14 cellular contexts compared by ENCODE assay signal in the genomic region with DNA sequence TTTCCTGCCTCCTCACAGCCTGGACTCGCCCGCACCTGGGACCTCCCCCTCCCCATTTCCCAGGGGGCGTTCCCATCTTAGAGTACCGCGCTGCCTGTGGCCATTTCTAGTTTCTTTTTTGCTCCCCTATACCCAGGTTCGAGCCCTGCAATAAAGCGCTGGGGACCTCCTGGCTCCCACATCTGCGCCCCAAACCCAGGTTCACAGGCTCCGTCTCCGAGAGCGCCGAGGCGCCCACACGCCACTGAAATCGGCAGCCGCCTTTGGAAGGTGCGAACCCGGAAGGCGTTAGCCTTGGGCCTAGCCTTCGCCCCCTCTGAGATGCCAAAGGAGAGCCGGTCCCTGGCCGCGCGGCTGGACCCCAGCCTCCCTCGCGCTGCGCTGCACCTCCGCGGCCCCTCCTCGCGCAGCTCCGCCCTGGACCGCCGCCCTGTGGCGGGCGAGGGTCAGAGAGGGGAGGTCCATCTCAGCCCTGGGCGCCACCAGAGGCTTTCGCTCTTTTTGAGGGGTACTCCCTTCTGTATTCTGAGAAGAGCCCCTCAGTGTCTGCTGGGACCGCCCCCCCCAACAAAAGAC. TPM values are rescaled to one million over a fixed set of nuclear protein-coding genes. Genes with fewer than 3 reads are reported as not detected.
A peak's percentile ranks its signal among the peaks of the same experiment; 100 is the strongest.
DNase-seq lines count a peak whose midpoint lies in the region; ATAC-seq and TF ChIP-seq lines count a peak whose summit lies in the region.
"Had no signal": no experiment of that assay in that cellular context is flagged by ENCODE, and none has a peak within 500 bp of the region (broad histone marks: within the 10 kb centered on the region; RNA-seq: fewer than 3 reads in every experiment).

No MANE protein-coding gene starts in this region.

- H3K4me3 ChIP-seq in breast epithelium (peak overlapping the region; percentile 48 to 72 (median 49)), neural cell (ENCODE audit: low read length) (peak overlapping the region; percentile 64), upper lobe of right lung (peak overlapping the region; percentile 51)
- H3K4me3 ChIP-seq in CD8-positive, alpha-beta memory T cell (ENCODE audit: low read length): no peak overlapping the region

- peaks cover 6 to 11% of the 10 kb centered on the region in 2 donors for H3K4me1 ChIP-seq in breast epithelium
- peaks cover 5% of the 10 kb centered on the region for H3K4me1 ChIP-seq in upper lobe of right lung
- H3K4me1 ChIP-seq in CD8-positive, alpha-beta memory T cell (ENCODE audit: insufficient read depth, low read length): peaks cover 6% of the 10 kb centered on the region

- H3K27ac Mint-ChIP-seq in MCF 10A (ENCODE audit: low read depth, unreplicated experiment) (no peak overlapping the region), endothelial cell (ENCODE audit: unreplicated experiment) (no peak overlapping the region)
- no peak overlapping the region for H3K27ac Mint-ChIP-seq in CD8-positive, alpha-beta memory T cell
- H3K27ac Mint-ChIP-seq: effector memory CD8-positive, alpha-beta T cell had no signal

- TF ChIP-seq POLR2A in breast epithelium (IDR thresholded peaks at IDR 0.05): no peak

- CTCF ChIA-PET in MCF 10A (lab: Yijun Ruan, JAX): interaction anchor here (0.6 to 0.9 kb wide), 2 partner anchors 54 to 98 kb away, joined by 3 read pairs; no protein-coding TSS in a partner anchor
- CTCF ChIA-PET in CD8-positive, alpha-beta memory T cell (lab: Charles Lee): no interaction called here

- no peaks in the 10 kb centered on the region for H3K9me3 ChIP-seq in breast epithelium
- no peaks in the 10 kb centered on the region for H3K9me3 ChIP-seq in neural cell (ENCODE audit: low read length)
- H3K9me3 ChIP-seq in upper lobe of right lung: no peaks in the 10 kb centered on the region
- H3K9me3 ChIP-seq in CD8-positive, alpha-beta memory T cell (ENCODE audit: low read length): no peaks in the 10 kb centered on the region
- H3K9me3 ChIP-seq: transverse colon had no signal

- no peaks in the 10 kb centered on the region for H3K9me3 Mint-ChIP-seq in MCF 10A (ENCODE audit: unreplicated experiment)
- no peaks in the 10 kb centered on the region for H3K9me3 Mint-ChIP-seq in endothelial cell (ENCODE audit: unreplicated experiment)
- H3K9me3 Mint-ChIP-seq in CD8-positive, alpha-beta memory T cell: no peaks in the 10 kb centered on the region
- H3K9me3 Mint-ChIP-seq: effector memory CD8-positive, alpha-beta T cell had no signal

- TF ChIP-seq RAD21 in neural cell (conservative IDR thresholded peaks at IDR 0.05): peak; percentile 12

- intact Hi-C loops in breast epithelium (cut with DNase I; ENCODE audit: low total_unique reads) (no loop called here), MCF 10A (cut with micrococcal nuclease) (no loop called here), upper lobe of right lung (cut with DNase I) (no loop called here)

- H3K4me3 Mint-ChIP-seq in MCF 10A (ENCODE audit: unreplicated experiment) (no peak overlapping the region), endothelial cell (ENCODE audit: unreplicated experiment) (no peak overlapping the region)
- peak overlapping the region in 3 of 7 donors; percentile 20 to 69 (median 20) for H3K4me3 Mint-ChIP-seq in CD8-positive, alpha-beta memory T cell

- POLR2A ChIA-PET in MCF 10A (lab: Yijun Ruan, JAX): no interaction called here
- POLR2A ChIA-PET in CD8-positive, alpha-beta memory T cell (lab: Charles Lee): no interaction called here

- no peak for TF ChIP-seq CTCF in breast epithelium (IDR thresholded peaks at IDR 0.05)
- TF ChIP-seq CTCF in MCF 10A (IDR thresholded peaks at IDR 0.05; ENCODE audit: unreplicated experiment): no peak
- TF ChIP-seq CTCF in endothelial cell (IDR thresholded peaks at IDR 0.05; ENCODE audit: unreplicated experiment): no peak
- peak; percentile 45 for TF ChIP-seq CTCF in neural cell (IDR thresholded peaks at IDR 0.05; ENCODE audit: poor library complexity, severe bottlenecking)
- no peak for TF ChIP-seq CTCF in upper lobe of right lung (IDR thresholded peaks at IDR 0.05)

- H2AFZ ChIP-seq in neural cell (ENCODE audit: low read depth, low read length): no peak overlapping the region

- no peaks in the 10 kb centered on the region for H3K4me1 Mint-ChIP-seq in MCF 10A (ENCODE audit: insufficient read depth, unreplicated experiment)
- H3K4me1 Mint-ChIP-seq in endothelial cell (ENCODE audit: unreplicated experiment): peaks cover 4% of the 10 kb centered on the region
- H3K4me1 Mint-ChIP-seq in CD8-positive, alpha-beta memory T cell: peaks cover 2 to 18% (median 7%) of the 10 kb centered on the region in 3 donors

- no peaks in the 10 kb centered on the region for H3K79me2 ChIP-seq in neural cell (replicated peaks; ENCODE audit: insufficient read depth, low read length)

- no peaks in the 10 kb centered on the region for H3K9me2 ChIP-seq in neural cell (ENCODE audit: insufficient read depth, low read length)

- no peak for TF ChIP-seq EP300 in neural cell (conservative IDR thresholded peaks at IDR 0.05; ENCODE audit: poor library complexity, severe bottlenecking)

- H3K27ac ChIP-seq in breast epithelium (no peak overlapping the region), neural cell (ENCODE audit: low read length) (no peak overlapping the region), upper lobe of right lung (no peak overlapping the region)
- no peak overlapping the region for H3K27ac ChIP-seq in CD8-positive, alpha-beta memory T cell (ENCODE audit: low read depth, low read length)

- no peak for ATAC-seq in upper lobe of right lung
- ATAC-seq: effector memory CD8-positive, alpha-beta T cell had no signal

- H3K36me3 ChIP-seq in breast epithelium: no peaks in the 10 kb centered on the region
- no peaks in the 10 kb centered on the region for H3K36me3 ChIP-seq in neural cell (ENCODE audit: insufficient read depth, low read length)
- no peaks in the 10 kb centered on the region for H3K36me3 ChIP-seq in upper lobe of right lung
- H3K36me3 ChIP-seq in CD8-positive, alpha-beta memory T cell (ENCODE audit: insufficient read depth, low read length): no peaks in the 10 kb centered on the region
- H3K36me3 ChIP-seq: transverse colon had no signal

- H4K20me1 ChIP-seq in neural cell (ENCODE audit: insufficient read depth): no peaks in the 10 kb centered on the region

- DNase-seq in breast epithelium (ENCODE audit: low spot score in 2 of 2): no peak
- DNase-seq in MCF 10A (ENCODE audit: unreplicated experiment): no peak
- DNase-seq in endothelial cell (ENCODE audit: low spot score): peak; percentile 27
- DNase-seq in upper lobe of right lung: no peak
- DNase-seq in hippocampal formation (lab: John Stamatoyannopoulos, UW): no peak
- no peak for DNase-seq in activated gamma-delta T cell (lab: John Stamatoyannopoulos, UW)
- no peak for DNase-seq in CD8-positive, alpha-beta memory T cell
- DNase-seq: effector memory CD8-positive, alpha-beta T cell; KBM-7; left cardiac atrium; NCI-H345; SW 1271; transverse colon had no signal

- peak overlapping the region; percentile 18 for H3K9ac ChIP-seq in neural cell (ENCODE audit: low read length)

- H3K4me2 ChIP-seq in neural cell (ENCODE audit: low read length): no peak overlapping the region

- no peaks in the 10 kb centered on the region for H3F3A ChIP-seq in neural cell (ENCODE audit: insufficient read depth, low read length, poor library complexity, severe bottlenecking)

- no peaks in the 10 kb centered on the region for H3K36me3 Mint-ChIP-seq in MCF 10A (ENCODE audit: insufficient read depth, unreplicated experiment)
- H3K36me3 Mint-ChIP-seq in endothelial cell (ENCODE audit: low read depth, unreplicated experiment): no peaks in the 10 kb centered on the region
- peaks cover 0 to 2% (median 0%) of the 10 kb centered on the region in 3 donors for H3K36me3 Mint-ChIP-seq in CD8-positive, alpha-beta memory T cell

- no peaks in the 10 kb centered on the region for H3K27me3 Mint-ChIP-seq in MCF 10A (ENCODE audit: insufficient read depth, unreplicated experiment)
- H3K27me3 Mint-ChIP-seq in endothelial cell (ENCODE audit: unreplicated experiment): peaks cover 21% of the 10 kb centered on the region
- H3K27me3 Mint-ChIP-seq in CD8-positive, alpha-beta memory T cell: peaks cover 24 to 32% of the 10 kb centered on the region in 2 donors

- H3K27me3 ChIP-seq in breast epithelium (peaks cover 0 to 45% of the 10 kb centered on the region in 2 donors), neural cell (ENCODE audit: insufficient read depth, low read depth, low read length) (peaks cover 39% of the 10 kb centered on the region), upper lobe of right lung (peaks cover 33% of the 10 kb centered on the region)
- no peaks in the 10 kb centered on the region for H3K27me3 ChIP-seq in CD8-positive, alpha-beta memory T cell (ENCODE audit: insufficient read depth, low read length, poor library complexity, severe bottlenecking)

- no TSS peak for BruUV-seq in MCF 10A (replicated peaks; lab: Mats Ljungman, UMichigan)

TF ChIP-seq in neural cell, 6 proteins besides CTCF, POLR2A, EP300 and RAD21 (continues in another document):
- TF ChIP-seq SMC3 (conservative IDR thresholded peaks at IDR 0.05; ENCODE audit: poor library complexity): peak; percentile 21

RNA-seq across cellular contexts. Expression of a gene that starts 1.8 kb away (rescaled TPM):
- total RNA-seq in breast epithelium (1 to 10 TPM in 1 of 3 donors, under 1 TPM in 2; 0.73 to 1.4 (median 0.98) TPM), MCF 10A (2022) (0.05 TPM in 1 of 2 replicates, not detected in the other), endothelial cell (ENCODE audit: unreplicated experiment) (0.56 TPM), upper lobe of right lung (2.5 TPM)
- 1.3 and 2.7 TPM in 2 replicates for polyA plus RNA-seq in neural cell
- polyA minus RNA-seq in neural cell: 3.0 and 3.7 TPM in 2 replicates
- not detected for total RNA-seq in CD8-positive, alpha-beta memory T cell
- polyA plus RNA-seq in CD8-positive, alpha-beta memory T cell: not detected
